Comparison of ENCODE assay signal across 28 cellular contexts in the genomic region with DNA sequence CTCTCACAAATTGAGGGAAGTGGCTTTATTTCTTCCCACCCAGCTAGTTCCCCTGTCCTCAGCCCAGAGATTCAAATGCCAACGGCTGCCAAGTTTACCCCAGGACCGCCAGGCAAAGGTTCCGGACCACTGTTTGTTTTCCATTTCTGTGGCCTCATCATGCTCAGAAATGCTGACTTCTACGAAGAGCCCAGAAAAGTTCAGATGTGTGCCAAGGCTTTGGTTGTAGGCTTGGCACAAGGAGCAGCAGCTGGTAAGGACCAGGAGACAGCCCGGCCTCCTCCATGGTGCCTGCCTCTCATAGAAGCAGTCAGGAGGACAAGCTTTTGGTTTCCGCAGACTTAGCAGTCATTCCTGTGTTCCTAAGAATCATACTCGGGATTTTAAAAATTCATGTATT.
"Had no signal": no experiment of that assay in that cellular context is flagged by ENCODE, and none has a peak within 500 bp of the region (broad histone marks: within the 10 kb centered on the region; RNA-seq: fewer than 3 reads in every experiment).

No MANE protein-coding gene starts in this region.

- H3K9me3 ChIP-seq: left lung, lower lobe of right lung, neutrophil, right atrium auricular region, right lobe of liver, transverse colon, upper lobe of left lung, vagina had no signal

- H3K4me3 ChIP-seq: left lung, lower lobe of right lung, right atrium auricular region, right lobe of liver, smooth muscle cell, transverse colon, upper lobe of left lung, vagina had no signal

- H3K9me3 Mint-ChIP-seq: naive thymus-derived CD8-positive, alpha-beta T cell; nephron; neural crest cell; stimulated activated memory B cell treated with anti-CD40 and anti-IgM and Interleukin-4, amounts not matched to agents 10 μg/mL and 1 μg/mL and 100 μg/mL, for 72 hours; stimulated activated naive CD8-positive, alpha-beta T cell treated with anti-CD3 and anti-CD28 coated beads, Interleukin-15, amount 100 ng/mL, for 72 hours had no signal

- H3K9ac ChIP-seq: parathyroid adenoma had no signal

- DNase-seq: hippocampal formation; kidney; left colon; left lung; lower lobe of right lung; mammary epithelial cell; mesendoderm; naive thymus-derived CD8-positive, alpha-beta T cell; occipital lobe; right lobe of liver; stimulated activated CD4-positive, alpha-beta T cell treated with anti-CD3 and anti-CD28 coated beads, Interleukin-1b, Interleukin-23, amount 100 ng/mL, for 48 hours; stimulated activated CD4-positive, alpha-beta T cell treated with anti-CD3 and anti-CD28 coated beads, Interleukin-2, amount 100 ng/mL, for 48 hours; stimulated activated CD4-positive, alpha-beta T cell treated with anti-CD3 and anti-CD28 coated beads, Interleukin-4, amount 100 ng/mL, for 4 hours; stimulated activated CD8-positive, alpha-beta memory T cell treated with anti-CD3 and anti-CD28 coated beads, Interleukin-4, amount 100 ng/mL, for 48 hours; stimulated activated naive CD4-positive, alpha-beta T cell treated with Interleukin-2 at 50 U/mL for 16 hours; stimulated activated naive CD8-positive, alpha-beta T cell treated with anti-CD3 and anti-CD28 coated beads, Interleukin-15, amount 100 ng/mL, for 72 hours; transverse colon; upper lobe of left lung had no signal

- H3K27ac Mint-ChIP-seq: naive thymus-derived CD8-positive, alpha-beta T cell; progenitor cell of endocrine pancreas; stimulated activated memory B cell treated with anti-CD40 and anti-IgM and Interleukin-4, amounts not matched to agents 10 μg/mL and 1 μg/mL and 100 μg/mL, for 72 hours had no signal

- H3K27me3 ChIP-seq: left lung, neutrophil, right atrium auricular region, right lobe of liver, transverse colon, upper lobe of left lung, vagina had no signal

- H3K4me1 Mint-ChIP-seq: naive thymus-derived CD8-positive, alpha-beta T cell; neural crest cell; stimulated activated memory B cell treated with anti-CD40 and anti-IgM and Interleukin-4, amounts not matched to agents 10 μg/mL and 1 μg/mL and 100 μg/mL, for 72 hours had no signal

- ATAC-seq: left colon; left lung; lower lobe of right lung; naive thymus-derived CD8-positive, alpha-beta T cell; right lobe of liver; stimulated activated memory B cell treated with anti-CD40 and anti-IgM and Interleukin-4, amounts not matched to agents 10 μg/mL and 1 μg/mL and 100 μg/mL, for 72 hours; stimulated activated naive CD8-positive, alpha-beta T cell treated with anti-CD3 and anti-CD28 coated beads, Interleukin-15, amount 100 ng/mL, for 72 hours had no signal

- H2AFZ ChIP-seq: parathyroid adenoma had no signal

- H3K36me3 ChIP-seq: left lung, lower lobe of right lung, neutrophil, right atrium auricular region, right lobe of liver, transverse colon, upper lobe of left lung, vagina had no signal

- H3K27ac ChIP-seq: left lung, lower lobe of right lung, neutrophil, parathyroid adenoma, right atrium auricular region, right lobe of liver, transverse colon, upper lobe of left lung, vagina had no signal

- H3K4me2 ChIP-seq: smooth muscle cell had no signal

- H3K36me3 Mint-ChIP-seq: naive thymus-derived CD8-positive, alpha-beta T cell; stimulated activated memory B cell treated with anti-CD40 and anti-IgM and Interleukin-4, amounts not matched to agents 10 μg/mL and 1 μg/mL and 100 μg/mL, for 72 hours had no signal

- H3K4me3 Mint-ChIP-seq: naive thymus-derived CD8-positive, alpha-beta T cell; nephron; neural crest cell; stimulated activated memory B cell treated with anti-CD40 and anti-IgM and Interleukin-4, amounts not matched to agents 10 μg/mL and 1 μg/mL and 100 μg/mL, for 72 hours; stimulated activated naive CD8-positive, alpha-beta T cell treated with anti-CD3 and anti-CD28 coated beads, Interleukin-15, amount 100 ng/mL, for 72 hours had no signal

- H3K4me1 ChIP-seq: left lung, lower lobe of right lung, parathyroid adenoma, right atrium auricular region, right lobe of liver, transverse colon, upper lobe of left lung, vagina had no signal

- FAIRE-seq: islet of Langerhans, kidney had no signal
